ENCODE assay signal across 34 cellular contexts in genomic region chr7:156432018-156432417, GRCh38.
"Had no signal": no experiment of that assay in that cellular context is flagged by ENCODE, and none has a peak within 500 bp of the region (broad histone marks: within the 10 kb centered on the region; RNA-seq: fewer than 3 reads in every experiment).

No MANE protein-coding gene starts in this region.

- H3K27ac ChIP-seq: KMS-11 had no signal

- H3K9me3 ChIP-seq: MG63 had no signal

- H3K9ac ChIP-seq: KMS-11 had no signal

- DNase-seq: Karpas-422, Kasumi-1, KG1, MG63, MM.1S, MV-4-11, NCI-H1048, NCI-H1092, NCI-H1092 treated with DMSO at 0.1 percent for 48 hours, NCI-H1105, NCI-H1105 treated with DMSO at 0.1 percent for 48 hours, NCI-H1417, NCI-H1417 treated with DMSO at 0.1 percent for 48 hours, NCI-H1436, NCI-H1436 treated with DMSO at 0.1 percent for 48 hours, NCI-H146, NCI-H1694, NCI-H1694 treated with DMSO at 0.1 percent for 48 hours, NCI-H187, NCI-H187 treated with DMSO at 0.1 percent for 48 hours, NCI-H1930, NCI-H2029, NCI-H2029 treated with DMSO at 0.1 percent for 48 hours, NCI-H2081, NCI-H2081 treated with DMSO at 0.1 percent for 48 hours, NCI-H2107, NCI-H2171, NCI-H2227 treated with DMSO at 0.1 percent for 48 hours, NCI-H226, NCI-H345, NCI-H446, NCI-H446 treated with DMSO at 0.1 percent for 48 hours, NCI-H510A had no signal

- H3K36me3 ChIP-seq: MG63 had no signal

- H3K27me3 ChIP-seq: MG63 had no signal

- H3K4me2 ChIP-seq: KMS-11 had no signal

- H3K4me3 ChIP-seq: MG63 had no signal
